In genomic region chr15:71892335-71892734, GRCh38 we compare ENCODE assay signal across 1 cellular context.
TF ChIP-seq lines count a peak whose summit lies in the region.

No MANE protein-coding gene starts in this region.

TF ChIP-seq in HEK293, 187 proteins besides CTCF, POLR2A, EP300 and RAD21 (continued from another document):
- no peak for TF ChIP-seq ZNF518A (tag by site-specific recombination; conservative IDR thresholded peaks at IDR 0.05; ENCODE audit: low read depth)
